ENCODE assay signal across 23 cellular contexts in the genomic region with DNA sequence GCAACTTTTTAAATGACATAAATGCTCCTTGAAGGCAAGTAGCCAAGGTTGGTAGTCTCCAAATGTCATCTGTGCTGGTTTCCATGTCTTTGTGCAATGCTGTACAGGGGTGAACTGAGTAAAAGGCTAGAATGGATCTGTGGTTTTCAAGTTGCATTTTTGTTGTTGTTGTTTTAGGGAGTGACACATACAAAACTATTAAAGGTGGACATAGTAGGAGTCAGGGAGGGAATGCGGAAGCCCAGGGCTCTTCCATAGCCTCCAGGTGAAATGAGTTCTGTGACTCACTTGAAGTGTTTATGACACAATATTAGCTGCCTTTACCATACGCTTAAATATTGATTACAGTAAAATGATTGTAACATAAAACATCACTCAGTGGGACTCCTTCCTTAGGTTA. TPM values are rescaled to one million over a fixed set of nuclear protein-coding genes. Genes with fewer than 3 reads are reported as not detected.
DNase-seq lines count a peak whose midpoint lies in the region; ATAC-seq and TF ChIP-seq lines count a peak whose summit lies in the region.
"Had no signal": no experiment of that assay in that cellular context is flagged by ENCODE, and none has a peak within 500 bp of the region (broad histone marks: within the 10 kb centered on the region; RNA-seq: fewer than 3 reads in every experiment).

No MANE protein-coding gene starts in this region.

- H3K27me3 Mint-ChIP-seq in MCF 10A (ENCODE audit: insufficient read depth, unreplicated experiment) (no peaks in the 10 kb centered on the region), WTC11 (ENCODE audit: low read depth) (no peaks in the 10 kb centered on the region)

- H3K27me3 ChIP-seq in breast epithelium (no peaks in the 10 kb centered on the region), spleen (replicated peaks in 1 of 7) (peaks cover 0 to 3% (median 0%) of the 10 kb centered on the region in 7 donors)
- H3K27me3 ChIP-seq: neutrophil, SJCRH30, stomach had no signal

- no peak overlapping the region for H3K4me3 ChIP-seq in breast epithelium
- H3K4me3 ChIP-seq in spleen = no peak overlapping the region
- H3K4me3 ChIP-seq: mucosa of descending colon, SJCRH30, stomach had no signal

- H3K9me3 Mint-ChIP-seq in MCF 10A (ENCODE audit: unreplicated experiment) (no peaks in the 10 kb centered on the region), WTC11 (peaks cover 3% of the 10 kb centered on the region; the same call in 1 of the 2 replicates)
- H3K9me3 Mint-ChIP-seq: activated CD4-positive, alpha-beta memory T cell treated with anti-CD3 and anti-CD28 coated beads for 36 hours had no signal

- POLR2A ChIA-PET in MCF 10A (lab: Yijun Ruan, JAX) = interaction anchor here (0.9 to 2.0 kb wide), 14 partner anchors 10 to 1985 kb away, joined by 3 to 18 read pairs (median 5); partner anchors contain the start of gene QKI
- POLR2A ChIA-PET in RWPE1 (lab: Yijun Ruan, JAX; ENCODE audit: low non-redundant PET) = interaction anchor here (0.7 kb wide), 1 partner anchor 80 kb away, joined by 3 read pairs; no protein-coding TSS in a partner anchor
- POLR2A ChIA-PET in WTC11 (lab: Charles Lee) = no interaction called here

- TF ChIP-seq CTCF in MCF 10A (IDR thresholded peaks at IDR 0.05; ENCODE audit: unreplicated experiment) = no peak
- no peak for TF ChIP-seq CTCF in breast epithelium (IDR thresholded peaks at IDR 0.05)
- no peak for TF ChIP-seq CTCF in RWPE1 (conservative IDR thresholded peaks at IDR 0.05; ENCODE audit: low read depth)
- TF ChIP-seq CTCF in spleen (IDR thresholded peaks at IDR 0.05 in 8 of 11, conservative IDR thresholded peaks at IDR 0.05 in 3 of 11) = no peak
- no peak for TF ChIP-seq CTCF in WTC11 (IDR thresholded peaks at IDR 0.05)

- no peaks in the 10 kb centered on the region for H3K36me3 ChIP-seq in breast epithelium
- H3K36me3 ChIP-seq in spleen = no peaks in the 10 kb centered on the region
- H3K36me3 ChIP-seq: neutrophil, SJCRH30, stomach, WERI-Rb-1 had no signal

- peak overlapping the region; percentile 53 for H3K4me3 Mint-ChIP-seq in MCF 10A (ENCODE audit: unreplicated experiment)
- H3K4me3 Mint-ChIP-seq in WTC11 = no peak overlapping the region
- H3K4me3 Mint-ChIP-seq: activated CD4-positive, alpha-beta memory T cell treated with anti-CD3 and anti-CD28 coated beads for 36 hours; B cell; T-helper 17 cell had no signal

- 84 to 95% (median 93%) methylated on average over 2 of the region's 2 CpGs for WGBS in spleen, 5 donors

- intact Hi-C loops in MCF 10A (cut with micrococcal nuclease) (no loop called here), breast epithelium (cut with DNase I; ENCODE audit: low total_unique reads) (no loop called here), spleen (cut with DNase I; ENCODE audit: low total_unique reads) (no loop called here)

- H3K27ac Mint-ChIP-seq in MCF 10A (ENCODE audit: low read depth, unreplicated experiment) = peak overlapping the region; percentile 76
- no peak overlapping the region for H3K27ac Mint-ChIP-seq in WTC11
- H3K27ac Mint-ChIP-seq: activated CD4-positive, alpha-beta memory T cell treated with anti-CD3 and anti-CD28 coated beads for 36 hours; B cell; T-helper 17 cell had no signal

- ATAC-seq in esophagus mucosa (peak; percentile 93), WTC11 (no peak)
- ATAC-seq: mucosa of descending colon, T-helper 17 cell had no signal

- H3K36me3 Mint-ChIP-seq in MCF 10A (ENCODE audit: insufficient read depth, unreplicated experiment) = no peaks in the 10 kb centered on the region
- H3K36me3 Mint-ChIP-seq in WTC11 = no peaks in the 10 kb centered on the region
- H3K36me3 Mint-ChIP-seq: activated CD4-positive, alpha-beta memory T cell treated with anti-CD3 and anti-CD28 coated beads for 36 hours had no signal

- no TSS peak for BruUV-seq in MCF 10A (replicated peaks; lab: Mats Ljungman, UMichigan)

- TF ChIP-seq POLR2A in breast epithelium (IDR thresholded peaks at IDR 0.05) (no peak), spleen (IDR thresholded peaks at IDR 0.05) (no peak)

- H3K9me3 ChIP-seq in breast epithelium (no peaks in the 10 kb centered on the region), spleen (no peaks in the 10 kb centered on the region)
- H3K9me3 ChIP-seq: mucosa of descending colon, neutrophil, SJCRH30, stomach had no signal

- peaks cover 21% of the 10 kb centered on the region for H3K4me1 Mint-ChIP-seq in MCF 10A (ENCODE audit: insufficient read depth, unreplicated experiment)
- peaks cover 24% of the 10 kb centered on the region for H3K4me1 Mint-ChIP-seq in WTC11

- DNase-seq in MCF 10A (ENCODE audit: unreplicated experiment) = peak; percentile 81
- DNase-seq in breast epithelium (ENCODE audit: low spot score in 2 of 2) = no peak
- peak; percentile 85 for DNase-seq in RWPE1 (ENCODE audit: low spot score)
- DNase-seq in spleen = no peak
- no peak for DNase-seq in activated effector memory CD4-positive, alpha-beta T cell treated with anti-CD3 and anti-CD28 coated beads, Interleukin-2, amount 50 U/mL, for 16 hours
- DNase-seq in WTC11 (ENCODE audit: low spot score) = no peak
- DNase-seq in foreskin melanocyte = no peak
- DNase-seq: 8988T; activated CD4-positive, alpha-beta memory T cell treated with anti-CD3 and anti-CD28 coated beads for 36 hours; activated naive CD4-positive, alpha-beta T cell; activated T-cell treated with anti-CD3 and anti-CD28 coated beads for 4 hours; DND-41; effector CD8-positive, alpha-beta T cell; NCI-H1694 treated with DMSO at 0.1 percent for 48 hours; stimulated activated CD4-positive, alpha-beta T cell treated with anti-CD3 and anti-CD28 coated beads, Interleukin-4, amount 100 ng/mL, for 4 hours; T-helper 17 cell; WERI-Rb-1 had no signal

- CTCF ChIA-PET in MCF 10A (lab: Yijun Ruan, JAX) (interaction anchor here (0.5 to 1.9 kb wide), 6 partner anchors 13 to 1983 kb away, joined by 3 to 8 read pairs (median 4); no protein-coding TSS in a partner anchor), RWPE1 (lab: Yijun Ruan, JAX) (interaction anchor here (0.7 kb wide), 1 partner anchor 343 kb away, joined by 3 read pairs; no protein-coding TSS in a partner anchor), WTC11 (lab: Charles Lee) (no interaction called here)

- peak overlapping the region in 1 of 2 donors; percentile 35 for H3K27ac ChIP-seq in breast epithelium
- no peak overlapping the region for H3K27ac ChIP-seq in RWPE1
- H3K27ac ChIP-seq in spleen = peak overlapping the region in 7 of 8 donors; percentile 14 to 61 (median 36)
- H3K27ac ChIP-seq: neutrophil, SJCRH30, stomach, WERI-Rb-1 had no signal

- no peaks in the 10 kb centered on the region for H3K4me1 ChIP-seq in breast epithelium
- H3K4me1 ChIP-seq in spleen = peaks cover 3 to 54% (median 17%) of the 10 kb centered on the region in 6 donors

TF ChIP-seq in WTC11, 78 proteins besides CTCF, POLR2A, EP300 and RAD21 (continues in another document):
- no peak for TF ChIP-seq NR2C2 (CRISPR knock-in tag; IDR thresholded peaks at IDR 0.05)
- TF ChIP-seq HMGXB4 (CRISPR knock-in tag; IDR thresholded peaks at IDR 0.05) = no peak
- no peak for TF ChIP-seq IRF2 (CRISPR knock-in tag; IDR thresholded peaks at IDR 0.05; ENCODE audit: borderline replicate concordance, low read depth)
- TF ChIP-seq NFATC4 (CRISPR knock-in tag; IDR thresholded peaks at IDR 0.05) = no peak
- no peak for TF ChIP-seq PRDM15 (CRISPR knock-in tag; IDR thresholded peaks at IDR 0.05)
- no peak for TF ChIP-seq ZNF121 (CRISPR knock-in tag; IDR thresholded peaks at IDR 0.05)
- TF ChIP-seq TEAD4 (CRISPR knock-in tag; IDR thresholded peaks at IDR 0.05) = no peak
- TF ChIP-seq NFE2L1 (CRISPR knock-in tag; IDR thresholded peaks at IDR 0.05) = no peak

RNA-seq across cellular contexts. Expression of gene QKI, which starts 22.5 kb away (rescaled TPM):
- total RNA-seq in MCF 10A (2022) (272 and 295 TPM in 2 replicates), breast epithelium (100 to 1,000 TPM; 158 to 304 (median 172) TPM), esophagus mucosa (39.6 TPM), spleen (100 to 1,000 TPM; 143 to 217 (median 195) TPM), WTC11 (2021) (134 to 145 TPM (median 138 TPM) in 3 replicates)
- polyA plus RNA-seq in spleen = 10 to 100 TPM; 11.3 to 32.3 (median 16.8) TPM

Comparison
In these comparisons a context has a peak if more than half of its experiments do, and no peak if none do; other contexts are left out.
1. DNase-seq: peak in MCF 10A (single experiment) and RWPE1 (single experiment); none in breast epithelium (0 of 2), spleen (single experiment), activated effector memory CD4-positive, alpha-beta T cell treated with anti-CD3 and anti-CD28 coated beads, Interleukin-2, amount 50 U/mL, for 16 hours (single experiment), WTC11 (single experiment) and foreskin melanocyte (single experiment).